8 cellular contexts compared by ENCODE assay signal in the genomic region with DNA sequence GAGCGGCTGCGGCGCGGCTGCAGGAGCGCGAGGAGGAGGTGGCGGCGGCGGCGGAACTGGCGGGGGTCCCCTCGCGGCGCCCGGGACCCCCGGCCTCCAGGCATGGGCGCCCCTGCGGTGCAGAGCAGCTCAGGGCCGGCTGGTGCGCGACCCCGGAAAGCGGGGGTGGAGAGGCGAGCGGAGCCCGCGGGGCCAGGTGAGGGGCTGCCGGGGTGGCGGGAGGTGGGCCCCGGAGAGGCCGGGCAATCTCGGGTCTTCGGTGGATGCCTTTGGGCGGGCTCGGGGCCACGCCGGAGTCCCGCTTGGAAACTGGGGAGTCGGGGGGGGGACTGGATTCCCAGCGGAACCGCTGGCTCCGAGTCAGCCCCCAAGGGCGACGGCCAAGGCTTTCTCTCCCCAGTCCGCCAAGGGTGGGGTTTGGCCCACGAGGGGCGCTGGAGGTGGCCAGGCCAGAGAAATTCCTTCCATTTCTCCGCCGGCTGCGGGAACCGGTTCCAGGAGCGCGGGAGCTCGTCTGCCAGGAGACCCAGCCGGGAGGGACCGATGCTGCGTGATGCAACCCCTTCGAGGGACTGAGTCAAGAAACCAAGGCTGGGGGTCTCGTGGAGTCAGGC. TPM values are rescaled to one million over a fixed set of nuclear protein-coding genes. Genes with fewer than 3 reads are reported as not detected.
DNase-seq lines count a peak whose midpoint lies in the region; ATAC-seq and TF ChIP-seq lines count a peak whose summit lies in the region.

No MANE protein-coding gene starts in this region.

- peaks cover 0 to 75% (median 28%) of the 10 kb centered on the region in 3 donors for H3K4me1 ChIP-seq in gastroesophageal sphincter

- CTCF ChIA-PET in activated naive CD4-positive, alpha-beta T cell treated with anti-CD3 and anti-CD28 coated beads, Interleukin-2, amount 10 ng/mL, durations not matched to agents 7 days and 5 days (lab: Charles Lee): interaction anchor here (1.2 to 2.9 kb wide), 2 partner anchors 11 to 14 kb away, joined by 3 to 14 read pairs; no protein-coding TSS in a partner anchor

- peaks cover 59% of the 10 kb centered on the region for H3K4me1 Mint-ChIP-seq in activated naive CD4-positive, alpha-beta T cell treated with anti-CD3 and anti-CD28 coated beads, Interleukin-2, amount 10 ng/mL, durations not matched to agents 7 days and 5 days
- H3K4me1 Mint-ChIP-seq in progenitor cell of endocrine pancreas (ENCODE audit: low read depth): peaks cover 12% of the 10 kb centered on the region

- H3K36me3 ChIP-seq in gastroesophageal sphincter: no peaks in the 10 kb centered on the region

- H3K27me3 ChIP-seq in gastroesophageal sphincter: no peaks in the 10 kb centered on the region

- no peaks in the 10 kb centered on the region for H3K36me3 Mint-ChIP-seq in activated naive CD4-positive, alpha-beta T cell treated with anti-CD3 and anti-CD28 coated beads, Interleukin-2, amount 10 ng/mL, durations not matched to agents 7 days and 5 days
- H3K36me3 Mint-ChIP-seq in progenitor cell of endocrine pancreas (ENCODE audit: insufficient read depth): peaks cover 1% of the 10 kb centered on the region

- TF ChIP-seq CTCF in VCaP (conservative IDR thresholded peaks at IDR 0.05): peak; percentile 36
- no peak for TF ChIP-seq CTCF in gastroesophageal sphincter (IDR thresholded peaks at IDR 0.05)
- TF ChIP-seq CTCF in progenitor cell of endocrine pancreas (IDR thresholded peaks at IDR 0.05; ENCODE audit: unreplicated experiment): peak; percentile 34

- TF ChIP-seq EP300 in gastroesophageal sphincter (IDR thresholded peaks at IDR 0.05): no peak

- peaks cover 81% of the 10 kb centered on the region for H3K27me3 Mint-ChIP-seq in activated naive CD4-positive, alpha-beta T cell treated with anti-CD3 and anti-CD28 coated beads, Interleukin-2, amount 10 ng/mL, durations not matched to agents 7 days and 5 days
- H3K27me3 Mint-ChIP-seq in progenitor cell of endocrine pancreas: peaks cover 22% of the 10 kb centered on the region

- H3K9me3 Mint-ChIP-seq in activated naive CD4-positive, alpha-beta T cell treated with anti-CD3 and anti-CD28 coated beads, Interleukin-2, amount 10 ng/mL, durations not matched to agents 7 days and 5 days: no peaks in the 10 kb centered on the region
- no peaks in the 10 kb centered on the region for H3K9me3 Mint-ChIP-seq in progenitor cell of endocrine pancreas (ENCODE audit: low read depth)

- H3K4me3 Mint-ChIP-seq in activated naive CD4-positive, alpha-beta T cell treated with anti-CD3 and anti-CD28 coated beads, Interleukin-2, amount 10 ng/mL, durations not matched to agents 7 days and 5 days: peak overlapping the region; percentile 17
- H3K4me3 Mint-ChIP-seq in progenitor cell of endocrine pancreas (ENCODE audit: low read depth): peak overlapping the region; percentile 83

- H3K27ac ChIP-seq in VCaP: peak overlapping the region; percentile 90
- peak overlapping the region; percentile 91 to 98 (median 95) for H3K27ac ChIP-seq in gastroesophageal sphincter

- H3K27ac Mint-ChIP-seq in activated naive CD4-positive, alpha-beta T cell treated with anti-CD3 and anti-CD28 coated beads, Interleukin-2, amount 10 ng/mL, durations not matched to agents 7 days and 5 days: peak overlapping the region; percentile 24
- H3K27ac Mint-ChIP-seq in progenitor cell of endocrine pancreas: peak overlapping the region; percentile 97

- no peak for DNase-seq in activated naive CD4-positive, alpha-beta T cell treated with anti-CD3 and anti-CD28 coated beads, Interleukin-2, amount 10 ng/mL, durations not matched to agents 7 days and 5 days
- no peak for DNase-seq in activated naive CD4-positive, alpha-beta T cell (lab: John Stamatoyannopoulos, UW)
- peak; percentile 52 for DNase-seq in progenitor cell of endocrine pancreas (ENCODE audit: low spot score, unreplicated experiment)
- DNase-seq in SIG-M5 treated with dmso at 0.1 percent for 504 hours (lab: John Stamatoyannopoulos, UW; ENCODE audit: unreplicated experiment): no peak

- peak overlapping the region; percentile 60 to 81 for H3K4me3 ChIP-seq in gastroesophageal sphincter

- 0% methylated on average over 12 of the region's 59 CpGs; no CpG with 5 or more reads in 1 of the 2 donors for WGBS in gastroesophageal sphincter (ENCODE audit: low coverage in 1 of 2), 2 donors

- no peaks in the 10 kb centered on the region for H3K9me3 ChIP-seq in gastroesophageal sphincter

- peak in 1 of 2 donors; percentile 23 for TF ChIP-seq POLR2A in gastroesophageal sphincter (IDR thresholded peaks at IDR 0.05)

- ATAC-seq in gastroesophageal sphincter (peak; percentile 34), esophagus mucosa (no peak), HG02623 (IDR thresholded peaks at IDR 0.05; ENCODE audit: unreplicated experiment) (no peak)

RNA-seq across cellular contexts. Expression of gene NR4A1, which starts 13.9 kb away (rescaled TPM):
- total RNA-seq in gastroesophageal sphincter (10 to 100 TPM; 29.9 to 67.2 (median 35.2) TPM), progenitor cell of endocrine pancreas (21.7 and 22.8 TPM in 2 replicates), esophagus mucosa (2.0 TPM)

RNA-seq across cellular contexts. Expression of gene TAMALIN, which starts 30.6 kb away (rescaled TPM):
- total RNA-seq in gastroesophageal sphincter (10 to 100 TPM; 11.8 to 18.0 (median 16.1) TPM), progenitor cell of endocrine pancreas (12.5 and 15.5 TPM in 2 replicates), esophagus mucosa (3.9 TPM)

RNA-seq across cellular contexts. Expression of gene ATG101, which starts 32.4 kb away (rescaled TPM):
- 10 to 100 TPM; 36.7 to 60.2 (median 52.6) TPM for total RNA-seq in gastroesophageal sphincter
- total RNA-seq in progenitor cell of endocrine pancreas: 23.5 and 26.4 TPM in 2 replicates
- 35.2 TPM for total RNA-seq in esophagus mucosa

RNA-seq across cellular contexts. Expression of gene SMIM41, which starts 42.1 kb away (rescaled TPM):
- 10 to 100 TPM in 1 of 4 donors, 1 to 10 TPM in 3; 4.0 to 12.8 (median 4.6) TPM for total RNA-seq in gastroesophageal sphincter
- total RNA-seq in progenitor cell of endocrine pancreas: not detected in 2 replicates
- total RNA-seq in esophagus mucosa: not detected

Comparison
In these comparisons a context has a peak if more than half of its experiments do, and no peak if none do; other contexts are left out.
1. CTCF ChIP-seq: peak in VCaP (single experiment) and progenitor cell of endocrine pancreas (single experiment); none in gastroesophageal sphincter (0 of 4).